In the genomic region with DNA sequence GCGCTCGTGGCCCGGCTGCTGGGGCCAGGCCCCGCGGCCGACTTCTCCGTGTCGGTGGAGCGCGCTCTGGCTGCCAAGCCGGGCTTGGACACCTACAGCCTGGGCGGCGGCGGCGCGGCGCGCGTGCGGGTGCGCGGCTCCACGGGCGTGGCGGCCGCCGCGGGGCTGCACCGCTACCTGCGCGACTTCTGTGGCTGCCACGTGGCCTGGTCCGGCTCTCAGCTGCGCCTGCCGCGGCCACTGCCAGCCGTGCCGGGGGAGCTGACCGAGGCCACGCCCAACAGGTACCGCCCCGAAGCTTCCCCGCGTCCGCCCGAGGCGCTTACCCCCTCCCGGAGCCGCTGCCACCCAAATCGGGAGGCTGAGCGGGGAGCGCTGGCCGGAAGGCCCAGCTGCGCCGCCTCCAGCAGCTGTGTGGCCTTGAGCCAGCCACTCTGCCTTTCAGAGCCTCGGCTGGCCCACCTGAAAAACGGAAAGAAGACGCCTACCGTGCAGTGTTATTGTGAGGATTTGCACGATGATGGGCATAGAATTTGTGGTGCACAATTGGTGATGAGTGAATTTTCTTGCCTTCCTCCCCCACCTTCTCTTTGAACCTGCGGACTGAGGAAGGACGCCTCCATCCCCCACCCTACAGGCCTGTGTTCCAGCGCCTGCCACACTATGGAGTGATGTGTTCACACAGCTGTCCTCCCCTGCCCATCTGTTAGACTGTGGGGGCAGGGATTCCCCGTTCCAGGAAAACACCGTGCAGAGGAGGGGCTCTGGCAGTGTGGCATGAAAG, we compare ENCODE assay signal across 8 cellular contexts. TPM values are rescaled to one million over a fixed set of nuclear protein-coding genes. Genes with fewer than 3 reads are reported as not detected.
DNase-seq lines count a peak whose midpoint lies in the region; ATAC-seq and TF ChIP-seq lines count a peak whose summit lies in the region.

No MANE protein-coding gene starts in this region.

- DNase-seq in ACHN (peak; percentile 83), NCI-H2171 treated with DMSO at 0.1 percent for 48 hours (lab: John Stamatoyannopoulos, UW) (peak; percentile 81), activated B cell treated with CpG ODN at 0.5 μM for 24 hours (peak; percentile 75), kidney epithelial cell (ENCODE audit: low read depth) (no peak)
- peak; percentile 32 to 40 for DNase-seq in central memory CD8-positive, alpha-beta T cell (ENCODE audit: low spot score in 2 of 2)
- DNase-seq in stimulated activated CD4-positive, alpha-beta T cell treated with anti-CD3 and anti-CD28 coated beads, Interleukin-15, amount 100 ng/mL, for 24 hours: peak; percentile 89

- H3K27ac Mint-ChIP-seq in activated B cell treated with CpG ODN at 0.5 μM for 24 hours: peak overlapping the region; percentile 72
- no peak overlapping the region for H3K27ac Mint-ChIP-seq in central memory CD8-positive, alpha-beta T cell (ENCODE audit: low read depth)

- no peaks in the 10 kb centered on the region for H3K9me3 Mint-ChIP-seq in activated B cell treated with CpG ODN at 0.5 μM for 24 hours
- no peaks in the 10 kb centered on the region for H3K9me3 Mint-ChIP-seq in central memory CD8-positive, alpha-beta T cell

- peak overlapping the region; percentile 89 for H3K4me3 Mint-ChIP-seq in activated B cell treated with CpG ODN at 0.5 μM for 24 hours
- H3K4me3 Mint-ChIP-seq in central memory CD8-positive, alpha-beta T cell: peak overlapping the region; percentile 70

- CTCF ChIA-PET in activated B cell treated with CpG ODN at 0.5 μM for 24 hours (lab: Charles Lee): interaction anchor here (0.7 to 2.1 kb wide), 5 partner anchors 9 to 41 kb away, joined by 4 to 8 read pairs (median 5); a partner anchor contains a TSS

- H3K36me3 ChIP-seq in kidney epithelial cell (ENCODE audit: control insufficient read depth, insufficient read depth, low read length): no peaks in the 10 kb centered on the region

- no peak for TF ChIP-seq CTCF in activated B cell treated with CpG ODN at 0.5 μM for 24 hours (IDR thresholded peaks at IDR 0.05)
- TF ChIP-seq CTCF in kidney epithelial cell (IDR thresholded peaks at IDR 0.05; ENCODE audit: insufficient read depth, low read length, poor library complexity, severe bottlenecking): no peak

- ATAC-seq in GM18858 (IDR thresholded peaks at IDR 0.05; ENCODE audit: unreplicated experiment) (peak; percentile 40), HG03045 (IDR thresholded peaks at IDR 0.05; ENCODE audit: unreplicated experiment) (peak; percentile 58), activated B cell treated with CpG ODN at 0.5 μM for 24 hours (ENCODE audit: low read depth) (peak; percentile 59)
- ATAC-seq in central memory CD8-positive, alpha-beta T cell (replicated peaks; ENCODE audit: extremely low read depth, poor library complexity, severe bottlenecking): peak; percentile 49

- in situ Hi-C loops in ACHN (cut with HindIII; ENCODE audit: low pct_ligation_motif_present, low pct_unique_long_range_greater_than_20kb, low sequenced_read_pairs): no loop called here

- POLR2A ChIA-PET in activated B cell treated with CpG ODN at 0.5 μM for 24 hours (lab: Charles Lee): interaction anchor here (0.6 to 4.0 kb wide), 11 partner anchors 9 to 237 kb away, joined by 3 to 26 read pairs (median 8); a partner anchor contains a TSS

- no peaks in the 10 kb centered on the region for H3K27me3 Mint-ChIP-seq in activated B cell treated with CpG ODN at 0.5 μM for 24 hours
- no peaks in the 10 kb centered on the region for H3K27me3 Mint-ChIP-seq in central memory CD8-positive, alpha-beta T cell

- H3K4me1 Mint-ChIP-seq in activated B cell treated with CpG ODN at 0.5 μM for 24 hours: peaks cover 28% of the 10 kb centered on the region
- peaks cover 44% of the 10 kb centered on the region for H3K4me1 Mint-ChIP-seq in central memory CD8-positive, alpha-beta T cell

- H3K4me3 ChIP-seq in kidney epithelial cell (ENCODE audit: low read depth, low read length): peak overlapping the region; percentile 49

- intact Hi-C loops in activated B cell treated with CpG ODN at 0.5 μM for 24 hours (cut with micrococcal nuclease): loop anchor here (1.0 kb wide), 3 partner anchors 18 to 31 kb away; a partner anchor contains a TSS

- H3K27me3 ChIP-seq in kidney epithelial cell (ENCODE audit: control insufficient read depth, insufficient read depth, low read length): no peaks in the 10 kb centered on the region

- peaks cover 19% of the 10 kb centered on the region for H3K36me3 Mint-ChIP-seq in activated B cell treated with CpG ODN at 0.5 μM for 24 hours (ENCODE audit: low read depth)
- H3K36me3 Mint-ChIP-seq in central memory CD8-positive, alpha-beta T cell (ENCODE audit: insufficient read depth): peaks cover 4% of the 10 kb centered on the region

RNA-seq across cellular contexts. Expression of a gene that starts 0.5 kb away (rescaled TPM):
- total RNA-seq in activated B cell treated with CpG ODN at 0.5 μM for 24 hours: 27.8 and 33.9 TPM in 2 replicates
- total RNA-seq in kidney epithelial cell: 46.2 and 49.2 TPM in 2 replicates

RNA-seq across cellular contexts. Expression of a gene that starts 16.2 kb away (rescaled TPM):
- 0.86 and 1.2 TPM in 2 replicates for total RNA-seq in activated B cell treated with CpG ODN at 0.5 μM for 24 hours
- 0.34 and 1.8 TPM in 2 replicates for total RNA-seq in kidney epithelial cell

RNA-seq across cellular contexts. Expression of a gene that starts 25.4 kb away (rescaled TPM):
- total RNA-seq in activated B cell treated with CpG ODN at 0.5 μM for 24 hours: 82.4 and 94.9 TPM in 2 replicates
- 26.8 and 34.3 TPM in 2 replicates for total RNA-seq in kidney epithelial cell

RNA-seq across cellular contexts. Expression of a gene that starts 30.3 kb away (rescaled TPM):
- 53.4 and 59.7 TPM in 2 replicates for total RNA-seq in activated B cell treated with CpG ODN at 0.5 μM for 24 hours
- 33.9 and 35.9 TPM in 2 replicates for total RNA-seq in kidney epithelial cell

RNA-seq across cellular contexts. Expression of a gene that starts 41.0 kb away (rescaled TPM):
- total RNA-seq in activated B cell treated with CpG ODN at 0.5 μM for 24 hours (9.0 and 10.8 TPM in 2 replicates), kidney epithelial cell (3.9 and 7.9 TPM in 2 replicates)
